In the genomic region with DNA sequence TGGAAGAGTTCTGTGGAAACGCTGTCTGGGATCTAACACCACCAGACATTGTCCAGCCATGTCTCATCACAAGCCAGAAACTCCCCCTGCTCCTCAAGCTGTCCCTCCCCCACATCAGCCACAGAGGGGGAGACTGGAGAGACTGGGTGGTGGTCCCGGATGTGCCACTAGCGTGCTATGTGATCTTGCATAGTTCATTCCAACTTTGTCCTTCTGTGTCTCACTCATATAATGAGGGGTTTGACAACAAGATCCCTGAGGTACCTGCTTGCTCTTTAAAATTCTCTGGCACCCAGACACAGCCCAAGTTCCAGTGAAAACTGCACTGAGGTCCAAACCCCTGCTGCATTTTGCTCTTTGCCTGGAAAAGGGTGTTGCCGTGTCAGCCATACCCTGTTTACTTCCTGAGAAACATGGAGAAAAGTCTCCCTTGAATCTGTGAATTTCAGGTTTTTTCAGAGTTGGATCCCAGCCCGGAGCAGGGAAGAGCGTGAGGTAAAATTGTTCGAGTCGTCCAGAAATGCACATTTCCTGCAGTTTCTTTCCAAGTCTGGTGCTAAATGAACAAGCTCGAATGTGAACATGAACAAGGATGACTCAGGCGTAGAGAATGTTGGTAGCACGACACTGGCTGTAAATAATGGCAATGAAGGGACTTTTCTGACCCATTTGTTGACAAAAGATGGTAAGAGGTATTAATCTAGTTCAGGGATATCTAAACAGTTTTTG, we compare ENCODE assay signal across 9 cellular contexts.
DNase-seq lines count a peak whose midpoint lies in the region; ATAC-seq, FAIRE-seq and TF ChIP-seq lines count a peak whose summit lies in the region.
"Had no signal": no experiment of that assay in that cellular context is flagged by ENCODE, and none has a peak within 500 bp of the region (broad histone marks: within the 10 kb centered on the region; RNA-seq: fewer than 3 reads in every experiment).

No MANE protein-coding gene starts in this region.

- TF ChIP-seq RAD21 in liver (IDR thresholded peaks at IDR 0.05): peak in 1 of 2 donors; percentile 22

- CTCF ChIA-PET in T-cell (lab: Charles Lee): no interaction called here

- intact Hi-C loops in tibial artery (cut with DNase I; ENCODE audit: low total_unique reads): no loop called here

- no peaks in the 10 kb centered on the region for H3K36me3 Mint-ChIP-seq in T-cell
- H3K36me3 Mint-ChIP-seq: activated naive CD8-positive, alpha-beta T cell treated with anti-CD3 and anti-CD28 coated beads, Interleukin-2, amount 10 ng/mL, durations not matched to agents 7 days and 5 days had no signal

- no peak overlapping the region for H3K4me3 ChIP-seq in liver (ENCODE audit: low read depth in 1 of 3, low read length in 3 of 3)
- H3K4me3 ChIP-seq in tibial artery: peak overlapping the region in 1 of 2 donors; percentile 27

- no peaks in the 10 kb centered on the region for H3K36me3 ChIP-seq in liver (ENCODE audit: control insufficient read depth in 4 of 4, insufficient read depth in 3 of 4, low read depth in 1 of 4, low read length in 3 of 4)
- H3K36me3 ChIP-seq in tibial artery: no peaks in the 10 kb centered on the region

- H3K9me3 ChIP-seq in liver (ENCODE audit: control insufficient read depth in 4 of 4, low read length in 3 of 4): no peaks in the 10 kb centered on the region
- H3K9me3 ChIP-seq in tibial artery: no peaks in the 10 kb centered on the region

- H3K27me3 Mint-ChIP-seq in T-cell: peaks cover 19% of the 10 kb centered on the region in 2 donors

- POLR2A ChIA-PET in T-cell (lab: Charles Lee): no interaction called here

- H3K4me1 ChIP-seq in liver (ENCODE audit: control insufficient read depth in 4 of 4, insufficient read depth in 4 of 4, low read length in 3 of 4) (peaks cover 3 to 12% (median 6%) of the 10 kb centered on the region in 4 donors), tibial artery (peaks cover 0 to 52% (median 26%) of the 10 kb centered on the region in 4 donors)

- 35% methylated on average over 11 of the region's 11 CpGs for WGBS in liver

- H3K9me3 Mint-ChIP-seq in T-cell: no peaks in the 10 kb centered on the region
- H3K9me3 Mint-ChIP-seq: activated naive CD8-positive, alpha-beta T cell treated with anti-CD3 and anti-CD28 coated beads, Interleukin-2, amount 10 ng/mL, durations not matched to agents 7 days and 5 days had no signal

- H3K27ac Mint-ChIP-seq in T-cell: no peak overlapping the region
- H3K27ac Mint-ChIP-seq: activated naive CD8-positive, alpha-beta T cell treated with anti-CD3 and anti-CD28 coated beads, Interleukin-2, amount 10 ng/mL, durations not matched to agents 7 days and 5 days had no signal

- peaks cover 0 to 5% (median 3%) of the 10 kb centered on the region in 3 donors for H3K4me1 Mint-ChIP-seq in T-cell
- H3K4me1 Mint-ChIP-seq: activated naive CD8-positive, alpha-beta T cell treated with anti-CD3 and anti-CD28 coated beads, Interleukin-2, amount 10 ng/mL, durations not matched to agents 7 days and 5 days had no signal

- H3K9ac ChIP-seq in liver (ENCODE audit: low read depth in 1 of 2, low read length in 2 of 2): no peak overlapping the region

- peak; percentile 76 for FAIRE-seq in HTR-8/SVneo (lab: Jason Lieb, UNC)

- DNase-seq in HTR-8/SVneo (ENCODE audit: insufficient read length, low spot score): peak; percentile 79
- peak; percentile 40 for DNase-seq in cerebellar cortex (ENCODE audit: low spot score)
- peak in 1 of 2 donors; percentile 71 for DNase-seq in tibial artery
- no peak for DNase-seq in activated T-cell treated with anti-CD3 and anti-CD28 coated beads for 4 hours
- DNase-seq in T-cell: no peak
- no peak for DNase-seq in activated CD8-positive, alpha-beta memory T cell treated with anti-CD3 and anti-CD28 coated beads, Interleukin-2, amount 50 U/mL, for 48 hours
- DNase-seq: activated naive CD8-positive, alpha-beta T cell treated with anti-CD3 and anti-CD28 coated beads, Interleukin-2, amount 10 ng/mL, durations not matched to agents 7 days and 5 days; NCI-H526 treated with DMSO at 0.1 percent for 48 hours had no signal

- H3K27ac ChIP-seq in liver (ENCODE audit: low read depth in 1 of 2, low read length in 2 of 2): peak overlapping the region; percentile 21 to 23
- H3K27ac ChIP-seq in tibial artery: peak overlapping the region; percentile 61 to 70

- no peak overlapping the region for H3K4me3 Mint-ChIP-seq in T-cell
- H3K4me3 Mint-ChIP-seq: activated naive CD8-positive, alpha-beta T cell treated with anti-CD3 and anti-CD28 coated beads, Interleukin-2, amount 10 ng/mL, durations not matched to agents 7 days and 5 days had no signal

- ATAC-seq in T-cell (replicated peaks in 1 of 4): no peak

- H3K27me3 ChIP-seq in liver (ENCODE audit: control insufficient read depth in 4 of 4, insufficient read depth in 4 of 4, low read length in 3 of 4) (no peaks in the 10 kb centered on the region), tibial artery (no peaks in the 10 kb centered on the region)

- TF ChIP-seq CTCF in liver (IDR thresholded peaks at IDR 0.05; ENCODE audit: low read depth, low read length, missing input control) (no peak), tibial artery (IDR thresholded peaks at IDR 0.05) (no peak)

TF ChIP-seq in liver, 16 proteins besides CTCF, POLR2A, EP300 and RAD21:
- TF ChIP-seq JUND (IDR thresholded peaks at IDR 0.05) (peak; percentile 94 to 96), RXRA (IDR thresholded peaks at IDR 0.05) (peak in 1 of 2 donors; percentile 20), NR2F2 (IDR thresholded peaks at IDR 0.05) (peak; percentile 70), TAF1 (conservative IDR thresholded peaks at IDR 0.05) (no peak)

Comparison
In these comparisons a context has a peak if more than half of its experiments do, and no peak if none do; other contexts are left out.
1. DNase-seq: peak in HTR-8/SVneo (single experiment) and cerebellar cortex (single experiment); none in activated T-cell treated with anti-CD3 and anti-CD28 coated beads for 4 hours (single experiment), T-cell (0 of 34) and activated CD8-positive, alpha-beta memory T cell treated with anti-CD3 and anti-CD28 coated beads, Interleukin-2, amount 50 U/mL, for 48 hours (single experiment).